Comparison of ENCODE assay signal across 23 cellular contexts in genomic region chr3:139377378-139377777, GRCh38.
"Had no signal": no experiment of that assay in that cellular context is flagged by ENCODE, and none has a peak within 500 bp of the region (broad histone marks: within the 10 kb centered on the region; RNA-seq: fewer than 3 reads in every experiment).

No MANE protein-coding gene starts in this region.

- H3K4me3 ChIP-seq: adrenal gland had no signal

- H3K27ac Mint-ChIP-seq: activated B cell treated with CpG ODN at 0.5 μM for 24 hours; activated CD4-positive, alpha-beta memory T cell treated with anti-CD3 and anti-CD28 coated beads for 36 hours; activated CD4-positive, alpha-beta T cell treated with anti-CD3 and anti-CD28 coated beads, Interleukin-2, amount 10 ng/mL, durations not matched to agents 24 days and 14 days; activated naive CD8-positive, alpha-beta T cell treated with anti-CD3 and anti-CD28 coated beads for 36 hours; activated T-helper 17 cell treated with anti-CD3 and anti-CD28 coated beads, Interleukin-2, amount 50 U/mL, for 72 hours had no signal

- H3K4me3 Mint-ChIP-seq: activated B cell treated with CpG ODN at 0.5 μM for 24 hours; activated CD4-positive, alpha-beta memory T cell treated with anti-CD3 and anti-CD28 coated beads for 36 hours; activated CD4-positive, alpha-beta T cell treated with anti-CD3 and anti-CD28 coated beads, Interleukin-2, amount 10 ng/mL, durations not matched to agents 24 days and 14 days; activated naive CD8-positive, alpha-beta T cell treated with anti-CD3 and anti-CD28 coated beads for 36 hours; activated T-helper 17 cell treated with anti-CD3 and anti-CD28 coated beads, Interleukin-2, amount 50 U/mL, for 72 hours had no signal

- ATAC-seq: activated T-helper 17 cell treated with anti-CD3 and anti-CD28 coated beads, Interleukin-2, amount 50 U/mL, for 72 hours; PC-3 had no signal

- H3K27me3 ChIP-seq: adrenal gland had no signal

- H3K4me1 Mint-ChIP-seq: activated B cell treated with CpG ODN at 0.5 μM for 24 hours had no signal

- DNase-seq: activated B cell treated with CpG ODN at 0.5 μM for 24 hours; activated CD4-positive, alpha-beta memory T cell treated with anti-CD3 and anti-CD28 coated beads for 36 hours; activated CD4-positive, alpha-beta T cell treated with anti-CD3 and anti-CD28 coated beads for 1 hour; activated CD4-positive, alpha-beta T cell treated with anti-CD3 and anti-CD28 coated beads, Interleukin-2, amount 10 ng/mL, durations not matched to agents 24 days and 14 days; activated CD8-positive, alpha-beta memory T cell treated with anti-CD3 and anti-CD28 coated beads, Interleukin-2, amount 50 U/mL, for 4 hours; activated gamma-delta T cell treated with Interleukin-2 at 50 U/mL for 16 hours; activated naive CD8-positive, alpha-beta T cell treated with anti-CD3 and anti-CD28 coated beads for 36 hours; adrenal gland; anterior cingulate cortex; Karpas-422; MM.1S; NCI-H1105; NCI-H1436; NCI-H1694 treated with DMSO at 0.1 percent for 48 hours; NCI-H2029 treated with DMSO at 0.1 percent for 48 hours; NCI-H345; NCI-H510A; NCI-H69; PC-3; SHP77 treated with DMSO at 0.1 percent for 48 hours; T-helper 2 cell; T1000 had no signal

- H3K9me3 ChIP-seq: adrenal gland had no signal

- H3K27me3 Mint-ChIP-seq: activated B cell treated with CpG ODN at 0.5 μM for 24 hours; activated CD4-positive, alpha-beta memory T cell treated with anti-CD3 and anti-CD28 coated beads for 36 hours; activated CD4-positive, alpha-beta T cell treated with anti-CD3 and anti-CD28 coated beads, Interleukin-2, amount 10 ng/mL, durations not matched to agents 24 days and 14 days; activated naive CD8-positive, alpha-beta T cell treated with anti-CD3 and anti-CD28 coated beads for 36 hours; activated T-helper 17 cell treated with anti-CD3 and anti-CD28 coated beads, Interleukin-2, amount 50 U/mL, for 72 hours had no signal

- H3K27ac ChIP-seq: adrenal gland had no signal

- H3K9me3 Mint-ChIP-seq: activated B cell treated with CpG ODN at 0.5 μM for 24 hours; activated CD4-positive, alpha-beta memory T cell treated with anti-CD3 and anti-CD28 coated beads for 36 hours; activated CD4-positive, alpha-beta T cell treated with anti-CD3 and anti-CD28 coated beads, Interleukin-2, amount 10 ng/mL, durations not matched to agents 24 days and 14 days; activated naive CD8-positive, alpha-beta T cell treated with anti-CD3 and anti-CD28 coated beads for 36 hours; activated T-helper 17 cell treated with anti-CD3 and anti-CD28 coated beads, Interleukin-2, amount 50 U/mL, for 72 hours had no signal
